Comparison of ENCODE assay signal across 4 cellular contexts in genomic region chr7:76226878-76227423, GRCh38. TPM values are rescaled to one million over a fixed set of nuclear protein-coding genes. Genes with fewer than 3 reads are reported as not detected.
"Had no signal": no experiment of that assay in that cellular context is flagged by ENCODE, and none has a peak within 500 bp of the region (broad histone marks: within the 10 kb centered on the region; RNA-seq: fewer than 3 reads in every experiment).

No MANE protein-coding gene starts in this region.

RNA-seq across cellular contexts. Expression of gene SRRM3, which starts 25.3 kb away (rescaled TPM):
- total RNA-seq: OCI-LY7; RPMI7951; T-cell; T-helper 1 cell treated with Interleukin-12 subunit alpha and Interleukin-12 subunit beta and Interleukin-4 antibody, amounts not matched to agents 30 ng/mL and 1 ng/mL, for 36 hours had no signal
